ENCODE assay signal across 1 cellular context in genomic region chr11:74480683-74481417, GRCh38.
TF ChIP-seq lines count a peak whose summit lies in the region.

No MANE protein-coding gene starts in this region.

TF ChIP-seq in K562, 482 proteins besides CTCF, POLR2A, EP300 and RAD21 (continued from another document):
- TF ChIP-seq, protein P1, sequence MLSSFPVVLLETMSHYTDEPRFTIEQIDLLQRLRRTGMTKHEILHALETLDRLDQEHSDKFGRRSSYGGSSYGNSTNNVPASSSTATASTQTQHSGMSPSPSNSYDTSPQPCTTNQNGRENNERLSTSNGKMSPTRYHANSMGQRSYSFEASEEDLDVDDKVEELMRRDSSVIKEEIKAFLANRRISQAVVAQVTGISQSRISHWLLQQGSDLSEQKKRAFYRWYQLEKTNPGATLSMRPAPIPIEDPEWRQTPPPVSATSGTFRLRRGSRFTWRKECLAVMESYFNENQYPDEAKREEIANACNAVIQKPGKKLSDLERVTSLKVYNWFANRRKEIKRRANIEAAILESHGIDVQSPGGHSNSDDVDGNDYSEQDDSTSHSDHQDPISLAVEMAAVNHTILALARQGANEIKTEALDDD (IDR thresholded peaks at IDR 0.05) = peak; percentile 85
- TF ChIP-seq CBFA2T3 (IDR thresholded peaks at IDR 0.05) (peak; percentile 62), ZNF316 (IDR thresholded peaks at IDR 0.05) (peak; percentile 76)
